Comparison of ENCODE assay signal across 13 cellular contexts in the genomic region with DNA sequence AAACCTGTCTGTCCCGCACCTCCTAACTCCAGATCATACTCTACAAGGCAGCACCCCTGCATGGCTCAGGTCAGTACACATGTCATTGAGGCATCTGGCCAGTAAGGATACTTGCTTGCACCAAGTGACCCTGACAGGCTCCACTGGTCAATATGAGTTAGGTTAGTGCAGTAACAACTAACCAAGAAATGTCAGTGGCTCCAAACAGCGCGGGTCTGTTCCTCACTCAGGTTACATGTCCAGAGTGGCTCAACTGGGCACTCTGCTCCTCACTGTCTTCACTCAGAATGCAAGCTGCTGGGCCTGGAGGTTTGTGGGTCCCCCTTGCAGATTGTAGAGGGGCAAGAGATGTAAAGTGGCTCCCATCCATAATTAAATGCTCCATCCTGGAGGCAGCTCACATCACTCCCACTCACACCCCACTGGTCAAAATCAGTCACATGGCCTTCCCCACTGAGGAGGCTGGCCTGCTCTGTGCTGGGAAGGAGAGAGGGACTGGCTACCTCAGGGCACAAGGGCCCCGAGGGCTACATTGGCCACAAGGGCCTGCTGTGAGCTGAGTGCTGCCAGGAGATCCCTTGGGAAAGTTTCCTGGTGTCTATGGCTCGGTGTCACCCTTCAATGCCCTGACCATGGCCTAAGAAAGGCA.
DNase-seq lines count a peak whose midpoint lies in the region; ATAC-seq and TF ChIP-seq lines count a peak whose summit lies in the region.
"Had no signal": no experiment of that assay in that cellular context is flagged by ENCODE, and none has a peak within 500 bp of the region (broad histone marks: within the 10 kb centered on the region; RNA-seq: fewer than 3 reads in every experiment).

No MANE protein-coding gene starts in this region.

- no peaks in the 10 kb centered on the region for H3K36me3 ChIP-seq in HCT116 (ENCODE audit: control insufficient read depth in 1 of 2, insufficient read depth in 2 of 2, low read length in 2 of 2)
- no peaks in the 10 kb centered on the region for H3K36me3 ChIP-seq in Panc1 (ENCODE audit: control insufficient read depth, insufficient read depth, low read length)
- H3K36me3 ChIP-seq in mucosa of descending colon (ENCODE audit: low read depth): no peaks in the 10 kb centered on the region
- H3K36me3 ChIP-seq: BE2C had no signal

- no peak for TF ChIP-seq RAD21 in HCT116 (IDR thresholded peaks at IDR 0.05; ENCODE audit: low read depth)

- H3K4me3 ChIP-seq in HCT116 (replicated peaks in 1 of 2; ENCODE audit: low read depth in 1 of 2, low read length in 2 of 2) (no peak overlapping the region), Panc1 (ENCODE audit: low read depth in 2 of 2, low read length in 2 of 2) (no peak overlapping the region), mucosa of descending colon (no peak overlapping the region)
- H3K4me3 ChIP-seq: A549, GM23248 had no signal

- POLR2A ChIA-PET in HCT116 (lab: Charles Lee) (no interaction called here), Panc1 (lab: Charles Lee) (no interaction called here)

- H3K9me3 ChIP-seq in HCT116 (ENCODE audit: control insufficient read depth in 1 of 2, insufficient read depth in 1 of 2, low read depth in 1 of 2, low read length in 2 of 2) (no peaks in the 10 kb centered on the region), Panc1 (ENCODE audit: control insufficient read depth, insufficient read depth, low read depth, low read length) (no peaks in the 10 kb centered on the region), mucosa of descending colon (no peaks in the 10 kb centered on the region)
- H3K9me3 ChIP-seq: A549, BE2C, Caco-2 had no signal

- H4K20me1 ChIP-seq in HCT116 (ENCODE audit: insufficient read depth): no peaks in the 10 kb centered on the region

- no TSS peak for BruUV-seq in HCT116 (replicated peaks; lab: Mats Ljungman, UMichigan)
- no TSS peak for BruUV-seq in Panc1 (replicated peaks; lab: Mats Ljungman, UMichigan)

- intact Hi-C loops in HCT116 (cut with micrococcal nuclease): no loop called here
- intact Hi-C loops in Panc1 (cut with micrococcal nuclease; ENCODE audit: unreplicated experiment): no loop called here
- intact Hi-C loops in mucosa of descending colon (cut with DNase I, micrococcal nuclease): no loop called here

- CTCF ChIA-PET in HCT116 (lab: Charles Lee) (no interaction called here), Panc1 (lab: Charles Lee) (no interaction called here)

- RAD21 ChIA-PET in HCT116 (lab: Charles Lee; ENCODE audit: low non-redundant PET in 1 of 2, low total read pairs in 2 of 2, uncharacterized antibody in 2 of 2, unreplicated experiment in 2 of 2): no interaction called here

- H2AFZ ChIP-seq in HCT116 (ENCODE audit: low read depth, low read length, poor library complexity, severe bottlenecking): no peak overlapping the region
- H2AFZ ChIP-seq: GM23248 had no signal

- 0 out of 2 replicates have a peak, but pooled peaks have one; percentile 52 for ATAC-seq in HCT116
- ATAC-seq in Panc1: 0 out of 2 replicates have a peak, but pooled peaks have one; percentile 34
- peak; percentile 18 for ATAC-seq in mucosa of descending colon
- no peak for ATAC-seq in HG03571 (IDR thresholded peaks at IDR 0.05; ENCODE audit: unreplicated experiment)
- ATAC-seq: CD8-positive, alpha-beta T cell had no signal

- H3K79me2 ChIP-seq in HCT116 (ENCODE audit: insufficient read depth, low read length): no peaks in the 10 kb centered on the region

- peak overlapping the region; percentile 65 for H3K27ac ChIP-seq in C4-2B
- H3K27ac ChIP-seq in HCT116 (ENCODE audit: low read depth, low read length): no peak overlapping the region
- H3K27ac ChIP-seq in Panc1 (ENCODE audit: low read length): no peak overlapping the region
- H3K27ac ChIP-seq: A549, GM23248 had no signal

- TF ChIP-seq POLR2A in HCT116 (IDR thresholded peaks at IDR 0.05; ENCODE audit: borderline replicate concordance, extremely low read depth, insufficient read depth, insufficient read length): no peak

- H3K9ac ChIP-seq in HCT116 (ENCODE audit: low read length): no peak overlapping the region
- H3K9ac ChIP-seq: GM23248 had no signal

- in situ Hi-C loops in Panc1 (cut with HindIII; ENCODE audit: low pct_unique_long_range_greater_than_20kb, low sequenced_read_pairs): no loop called here

- no peaks in the 10 kb centered on the region for H3K9me2 ChIP-seq in HCT116 (ENCODE audit: insufficient read depth)

- no peaks in the 10 kb centered on the region for H3K27me3 ChIP-seq in HCT116 (ENCODE audit: insufficient read depth, low read length)
- H3K27me3 ChIP-seq in Panc1 (ENCODE audit: control insufficient read depth, insufficient read depth, low read length): no peaks in the 10 kb centered on the region
- H3K27me3 ChIP-seq: BE2C had no signal

- no peak overlapping the region for H3K4me2 ChIP-seq in HCT116 (ENCODE audit: low read length)
- H3K4me2 ChIP-seq: A549 had no signal

- TF ChIP-seq CTCF in C4-2B (conservative IDR thresholded peaks at IDR 0.05) (no peak), HCT116 (IDR thresholded peaks at IDR 0.05 in 2 of 3, conservative IDR thresholded peaks at IDR 0.05 in 1 of 3; ENCODE audit: borderline replicate concordance in 1 of 3, insufficient read depth in 1 of 3, low read depth in 2 of 3, low read length in 2 of 3) (no peak), Panc1 (IDR thresholded peaks at IDR 0.05) (no peak), mucosa of descending colon (IDR thresholded peaks at IDR 0.05) (no peak)

- H3K4me1 ChIP-seq in HCT116 (ENCODE audit: control insufficient read depth in 1 of 2, insufficient read depth in 2 of 2, low read length in 2 of 2) (peaks cover 0 to 2% of the 10 kb centered on the region in 2 experiments; a peak in 1 of 4 replicates), Panc1 (ENCODE audit: control insufficient read depth, insufficient read depth, low read length) (peaks cover 12% of the 10 kb centered on the region), mucosa of descending colon (ENCODE audit: low read depth) (peaks cover 19% of the 10 kb centered on the region)
- H3K4me1 ChIP-seq: A549, BE2C, Caco-2 had no signal

- DNase-seq in HCT116 (ENCODE audit: low read depth, low spot score) (no peak), Panc1 (ENCODE audit: low read depth, low spot score) (no peak), mucosa of descending colon (no peak), 8988T (no peak), occipital lobe (lab: John Stamatoyannopoulos, UW) (no peak)
- DNase-seq: BE2C, Caco-2, GM23248, IMR-90 had no signal

TF ChIP-seq in HCT116, 20 proteins besides CTCF, POLR2A, EP300 and RAD21:
- TF ChIP-seq YY1 (IDR thresholded peaks at IDR 0.05; ENCODE audit: extremely low read depth, insufficient replicate concordance, low read depth, low read length) (no peak), ZBTB33 (IDR thresholded peaks at IDR 0.05; ENCODE audit: extremely low read depth, insufficient replicate concordance, low read length) (no peak), ELF1 (IDR thresholded peaks at IDR 0.05; ENCODE audit: borderline replicate concordance, low read depth) (no peak), ATF3 (IDR thresholded peaks at IDR 0.05) (no peak), EGR1 (IDR thresholded peaks at IDR 0.05; ENCODE audit: low read depth) (no peak), SRF (IDR thresholded peaks at IDR 0.05; ENCODE audit: low read depth) (no peak), REST (IDR thresholded peaks at IDR 0.05; ENCODE audit: low read depth) (no peak), EZH2 (IDR thresholded peaks at IDR 0.05) (no peak)
